In genomic region chr3:149643482-149643798, GRCh38 we compare ENCODE assay signal across 1 cellular context.
TF ChIP-seq lines count a peak whose summit lies in the region.

No MANE protein-coding gene starts in this region.

TF ChIP-seq in WTC11, 78 proteins besides CTCF, POLR2A, EP300 and RAD21 (continued from another document):
- TF ChIP-seq FOXP4 (CRISPR knock-in tag; IDR thresholded peaks at IDR 0.05) (no peak), MYBL2 (CRISPR knock-in tag; IDR thresholded peaks at IDR 0.05) (no peak), TP53 (CRISPR knock-in tag; IDR thresholded peaks at IDR 0.05) (no peak), TEAD4 (CRISPR knock-in tag; IDR thresholded peaks at IDR 0.05) (no peak), ZSCAN18 (CRISPR knock-in tag; IDR thresholded peaks at IDR 0.05) (no peak), NFYB (CRISPR knock-in tag; conservative IDR thresholded peaks at IDR 0.05; ENCODE audit: low read depth) (no peak), ZNF512 (CRISPR knock-in tag; IDR thresholded peaks at IDR 0.05; ENCODE audit: borderline replicate concordance) (no peak), ETV6 (CRISPR knock-in tag; IDR thresholded peaks at IDR 0.05) (no peak), CREB1 (CRISPR knock-in tag; IDR thresholded peaks at IDR 0.05) (no peak), MLX (CRISPR knock-in tag; IDR thresholded peaks at IDR 0.05) (no peak), HMGXB4 (CRISPR knock-in tag; IDR thresholded peaks at IDR 0.05) (no peak), ATF6 (CRISPR knock-in tag; IDR thresholded peaks at IDR 0.05) (no peak), ESRRA (CRISPR knock-in tag; IDR thresholded peaks at IDR 0.05; ENCODE audit: borderline replicate concordance) (no peak)
